Comparison of ENCODE assay signal across 9 cellular contexts in genomic region chr2:241771286-241772062, GRCh38. TPM values are rescaled to one million over a fixed set of nuclear protein-coding genes. Genes with fewer than 3 reads are reported as not detected.
DNase-seq lines count a peak whose midpoint lies in the region; ATAC-seq and TF ChIP-seq lines count a peak whose summit lies in the region.
"Had no signal": no experiment of that assay in that cellular context is flagged by ENCODE, and none has a peak within 500 bp of the region (broad histone marks: within the 10 kb centered on the region; RNA-seq: fewer than 3 reads in every experiment).

No MANE protein-coding gene starts in this region.

- POLR2A ChIA-PET in activated CD8-positive, alpha-beta T cell treated with anti-CD3 and anti-CD28 coated beads, Interleukin-2, amount 10 ng/mL, durations not matched to agents 7 days and 5 days (lab: Charles Lee), result no interaction called here

- no peak overlapping the region for H3K4me3 ChIP-seq in right atrium auricular region

- TF ChIP-seq CTCF in right atrium auricular region (IDR thresholded peaks at IDR 0.05), result no peak

- no peaks in the 10 kb centered on the region for H3K36me3 ChIP-seq in right atrium auricular region

- H3K4me3 Mint-ChIP-seq in activated CD8-positive, alpha-beta T cell treated with anti-CD3 and anti-CD28 coated beads, Interleukin-2, amount 10 ng/mL, durations not matched to agents 7 days and 5 days, result no peak overlapping the region
- H3K4me3 Mint-ChIP-seq in stimulated activated effector memory CD8-positive, alpha-beta T cell treated with anti-CD3 and anti-CD28 coated beads, Interleukin-12 subunit alpha, Interleukin-12 subunit beta, amount 100 ng/mL, for 72 hours, result peak overlapping the region; percentile 56

- H3K27ac ChIP-seq in right atrium auricular region, result no peak overlapping the region
- H3K27ac ChIP-seq: 22Rv1 had no signal

- H3K27me3 ChIP-seq in right atrium auricular region, result no peaks in the 10 kb centered on the region

- H3K4me1 ChIP-seq in right atrium auricular region, result no peaks in the 10 kb centered on the region

- no peaks in the 10 kb centered on the region for H3K9me3 Mint-ChIP-seq in activated CD8-positive, alpha-beta T cell treated with anti-CD3 and anti-CD28 coated beads, Interleukin-2, amount 10 ng/mL, durations not matched to agents 7 days and 5 days (ENCODE audit: insufficient read depth)
- no peaks in the 10 kb centered on the region for H3K9me3 Mint-ChIP-seq in stimulated activated effector memory CD8-positive, alpha-beta T cell treated with anti-CD3 and anti-CD28 coated beads, Interleukin-12 subunit alpha, Interleukin-12 subunit beta, amount 100 ng/mL, for 72 hours

- no peaks in the 10 kb centered on the region for H3K36me3 Mint-ChIP-seq in activated CD8-positive, alpha-beta T cell treated with anti-CD3 and anti-CD28 coated beads, Interleukin-2, amount 10 ng/mL, durations not matched to agents 7 days and 5 days (ENCODE audit: low read depth)
- H3K36me3 Mint-ChIP-seq in stimulated activated effector memory CD8-positive, alpha-beta T cell treated with anti-CD3 and anti-CD28 coated beads, Interleukin-12 subunit alpha, Interleukin-12 subunit beta, amount 100 ng/mL, for 72 hours, result peaks cover 16% of the 10 kb centered on the region

- no peak for ATAC-seq in activated CD8-positive, alpha-beta T cell treated with anti-CD3 and anti-CD28 coated beads, Interleukin-2, amount 10 ng/mL, durations not matched to agents 7 days and 5 days
- no peak for ATAC-seq in stimulated activated effector memory CD8-positive, alpha-beta T cell treated with anti-CD3 and anti-CD28 coated beads, Interleukin-12 subunit alpha, Interleukin-12 subunit beta, amount 100 ng/mL, for 72 hours
- ATAC-seq in HG02610 (IDR thresholded peaks at IDR 0.05; ENCODE audit: unreplicated experiment), result no peak
- ATAC-seq in HG02798 (IDR thresholded peaks at IDR 0.05; ENCODE audit: poor library complexity, unreplicated experiment), result no peak

- H3K9me3 ChIP-seq in right atrium auricular region, result no peaks in the 10 kb centered on the region

- H3K27ac Mint-ChIP-seq in activated CD8-positive, alpha-beta T cell treated with anti-CD3 and anti-CD28 coated beads, Interleukin-2, amount 10 ng/mL, durations not matched to agents 7 days and 5 days, result peak overlapping the region; percentile 47
- H3K27ac Mint-ChIP-seq in stimulated activated effector memory CD8-positive, alpha-beta T cell treated with anti-CD3 and anti-CD28 coated beads, Interleukin-12 subunit alpha, Interleukin-12 subunit beta, amount 100 ng/mL, for 72 hours, result peak overlapping the region; percentile 50

- H3K27me3 Mint-ChIP-seq in activated CD8-positive, alpha-beta T cell treated with anti-CD3 and anti-CD28 coated beads, Interleukin-2, amount 10 ng/mL, durations not matched to agents 7 days and 5 days (ENCODE audit: low read depth), result no peaks in the 10 kb centered on the region

- H3K4me1 Mint-ChIP-seq in activated CD8-positive, alpha-beta T cell treated with anti-CD3 and anti-CD28 coated beads, Interleukin-2, amount 10 ng/mL, durations not matched to agents 7 days and 5 days (ENCODE audit: low read depth), result peaks cover 7% of the 10 kb centered on the region
- H3K4me1 Mint-ChIP-seq in stimulated activated effector memory CD8-positive, alpha-beta T cell treated with anti-CD3 and anti-CD28 coated beads, Interleukin-12 subunit alpha, Interleukin-12 subunit beta, amount 100 ng/mL, for 72 hours, result peaks cover 22% of the 10 kb centered on the region

- DNase-seq in SIG-M5 treated with dmso at 0.1 percent for 504 hours (lab: John Stamatoyannopoulos, UW; ENCODE audit: unreplicated experiment) (peak; percentile 31), SIG-M5 (lab: John Stamatoyannopoulos, UW) (no peak), right atrium auricular region (ENCODE audit: low spot score) (peak; percentile 57), NCI-H1417 (lab: John Stamatoyannopoulos, UW) (no peak)
- no peak for DNase-seq in activated CD8-positive, alpha-beta T cell treated with anti-CD3 and anti-CD28 coated beads, Interleukin-2, amount 10 ng/mL, durations not matched to agents 7 days and 5 days
- DNase-seq in stimulated activated effector memory CD8-positive, alpha-beta T cell treated with anti-CD3 and anti-CD28 coated beads, Interleukin-12 subunit alpha, Interleukin-12 subunit beta, amount 100 ng/mL, for 72 hours (ENCODE audit: low spot score in 2 of 2), result peak in 1 of 2 donors; percentile 49

- CTCF ChIA-PET in activated CD8-positive, alpha-beta T cell treated with anti-CD3 and anti-CD28 coated beads, Interleukin-2, amount 10 ng/mL, durations not matched to agents 7 days and 5 days (lab: Charles Lee), result no interaction called here

RNA-seq across cellular contexts. Expression of gene GAL3ST2, which starts 5.1 kb away (rescaled TPM):
- under 1 TPM; 0.34 TPM for total RNA-seq in activated CD8-positive, alpha-beta T cell treated with anti-CD3 and anti-CD28 coated beads, Interleukin-2, amount 10 ng/mL, durations not matched to agents 7 days and 5 days
- 1 to 10 TPM in 1 of 2 donors, under 1 TPM in 1; 0.56 to 1.1 TPM for total RNA-seq in right atrium auricular region

RNA-seq across cellular contexts. Expression of gene D2HGDH, which starts 37.0 kb away (rescaled TPM):
- total RNA-seq in activated CD8-positive, alpha-beta T cell treated with anti-CD3 and anti-CD28 coated beads, Interleukin-2, amount 10 ng/mL, durations not matched to agents 7 days and 5 days, result 10 to 100 TPM; 26.3 to 28.0 TPM
- 10 to 100 TPM in 1 of 2 donors, 1 to 10 TPM in 1; 7.5 to 11.7 TPM for total RNA-seq in right atrium auricular region

RNA-seq across cellular contexts. Expression of gene NEU4, which starts 37.5 kb away (rescaled TPM):
- total RNA-seq in activated CD8-positive, alpha-beta T cell treated with anti-CD3 and anti-CD28 coated beads, Interleukin-2, amount 10 ng/mL, durations not matched to agents 7 days and 5 days, result under 1 TPM; 0.31 to 0.45 TPM
- total RNA-seq in right atrium auricular region, result under 1 TPM in 1 of 2 donors, not detected in 1; 0.31 TPM

Comparison
In these comparisons a context has a peak if more than half of its experiments do, and no peak if none do; other contexts are left out.
1. DNase-seq: peak in SIG-M5 treated with dmso at 0.1 percent for 504 hours (single experiment) and right atrium auricular region (single experiment); none in SIG-M5 (single experiment), activated CD8-positive, alpha-beta T cell treated with anti-CD3 and anti-CD28 coated beads, Interleukin-2, amount 10 ng/mL, durations not matched to agents 7 days and 5 days (single experiment) and NCI-H1417 (0 of 3).